In the genomic region with DNA sequence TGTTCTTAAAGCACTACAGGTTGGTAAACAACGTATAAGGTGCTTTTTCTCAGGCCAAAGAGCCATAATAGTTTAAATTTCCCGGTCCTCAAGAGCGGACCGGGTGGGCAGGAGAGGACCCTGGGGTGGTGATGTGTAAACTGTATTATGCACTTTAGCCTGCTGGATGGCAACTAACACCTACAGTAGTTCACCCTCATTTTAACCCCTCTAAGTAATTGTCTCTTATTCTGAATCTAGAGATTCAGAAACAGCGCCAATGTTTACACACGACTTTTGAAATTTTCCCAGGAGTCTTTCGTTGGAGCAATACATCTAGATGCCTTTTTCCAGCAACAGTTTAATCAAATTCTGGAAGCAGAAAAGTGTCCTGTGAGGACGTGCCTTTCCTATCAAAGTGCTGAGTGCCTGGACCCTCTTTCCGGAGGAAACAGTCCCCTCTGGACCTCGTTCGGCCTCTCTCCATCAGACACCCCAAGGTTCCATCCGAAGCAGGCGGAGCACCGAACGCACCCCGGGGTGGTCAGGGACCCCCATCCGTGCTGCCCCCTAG, we compare ENCODE assay signal across 9 cellular contexts. TPM values are rescaled to one million over a fixed set of nuclear protein-coding genes. Genes with fewer than 3 reads are reported as not detected.
DNase-seq lines count a peak whose midpoint lies in the region; ATAC-seq and TF ChIP-seq lines count a peak whose summit lies in the region.
"Had no signal": no experiment of that assay in that cellular context is flagged by ENCODE, and none has a peak within 500 bp of the region (broad histone marks: within the 10 kb centered on the region; RNA-seq: fewer than 3 reads in every experiment).

No MANE protein-coding gene starts in this region.

- 17% methylated on average over 7 of the region's 17 CpGs for WGBS in right lobe of liver (ENCODE audit: insufficient coverage, low coverage, low lambda C conversion rate, missing lambda C conversion rate)
- WGBS in transverse colon (ENCODE audit: low coverage in 1 of 2), 2 donors: 12 to 40% methylated on average over 4 to 17 of the region's 17 CpGs

- intact Hi-C loops in activated naive CD4-positive, alpha-beta T cell treated with anti-CD3 and anti-CD28 coated beads for 36 hours (cut with micrococcal nuclease): loop anchor here (5.0 kb wide), 1 partner anchor 400 kb away; a partner anchor contains a TSS
- intact Hi-C loops in right lobe of liver (cut with DNase I): no loop called here
- intact Hi-C loops in transverse colon (cut with DNase I; ENCODE audit: low total_unique reads): no loop called here

- no peaks in the 10 kb centered on the region for H3K27me3 ChIP-seq in right lobe of liver
- peaks cover 40% of the 10 kb centered on the region for H3K27me3 ChIP-seq in transverse colon

- CTCF ChIA-PET in activated naive CD4-positive, alpha-beta T cell treated with anti-CD3 and anti-CD28 coated beads for 36 hours (lab: Charles Lee): no interaction called here

- peaks cover 3% of the 10 kb centered on the region for H3K4me1 Mint-ChIP-seq in activated naive CD4-positive, alpha-beta T cell treated with anti-CD3 and anti-CD28 coated beads for 36 hours (ENCODE audit: low read depth)

- H3K36me3 ChIP-seq in right lobe of liver (no peaks in the 10 kb centered on the region), transverse colon (no peaks in the 10 kb centered on the region)
- H3K36me3 ChIP-seq: adrenal gland had no signal

- H3K27ac Mint-ChIP-seq in activated naive CD4-positive, alpha-beta T cell treated with anti-CD3 and anti-CD28 coated beads for 36 hours: no peak overlapping the region

- H3K9me3 Mint-ChIP-seq in activated naive CD4-positive, alpha-beta T cell treated with anti-CD3 and anti-CD28 coated beads for 36 hours: no peaks in the 10 kb centered on the region

- TF ChIP-seq POLR2A in right lobe of liver (IDR thresholded peaks at IDR 0.05) (no peak), transverse colon (IDR thresholded peaks at IDR 0.05) (no peak)

- DNase-seq in activated naive CD4-positive, alpha-beta T cell treated with anti-CD3 and anti-CD28 coated beads for 36 hours: no peak
- DNase-seq in activated naive CD4-positive, alpha-beta T cell treated with Interleukin-2 at 50 U/mL for 16 hours: no peak
- DNase-seq in astrocyte of the hippocampus (ENCODE audit: low read depth, low spot score) (peak; percentile 9), right lobe of liver (no peak), transverse colon (no peak), LoVo (ENCODE audit: low spot score) (no peak), NCI-H2107 (lab: John Stamatoyannopoulos, UW) (no peak)

- no peak for TF ChIP-seq EP300 in transverse colon (IDR thresholded peaks at IDR 0.05; ENCODE audit: low read depth)

- peak overlapping the region; percentile 74 for H3K4me3 Mint-ChIP-seq in activated naive CD4-positive, alpha-beta T cell treated with anti-CD3 and anti-CD28 coated beads for 36 hours

- H3K9me3 ChIP-seq in right lobe of liver (no peaks in the 10 kb centered on the region), transverse colon (no peaks in the 10 kb centered on the region)
- H3K9me3 ChIP-seq: adrenal gland had no signal

- TF ChIP-seq CTCF in right lobe of liver (IDR thresholded peaks at IDR 0.05) (no peak), transverse colon (IDR thresholded peaks at IDR 0.05) (no peak)

- H3K36me3 Mint-ChIP-seq in activated naive CD4-positive, alpha-beta T cell treated with anti-CD3 and anti-CD28 coated beads for 36 hours (ENCODE audit: low read depth): no peaks in the 10 kb centered on the region

- peaks cover 0 to 49% (median 6%) of the 10 kb centered on the region in 4 donors for H3K4me1 ChIP-seq in right lobe of liver
- peaks cover 0 to 40% (median 11%) of the 10 kb centered on the region in 4 donors for H3K4me1 ChIP-seq in transverse colon

- H3K27me3 Mint-ChIP-seq in activated naive CD4-positive, alpha-beta T cell treated with anti-CD3 and anti-CD28 coated beads for 36 hours (ENCODE audit: low read depth): peaks cover 52% of the 10 kb centered on the region

- peak overlapping the region; percentile 70 to 83 (median 76) for H3K4me3 ChIP-seq in right lobe of liver
- peak overlapping the region; percentile 60 to 66 (median 65) for H3K4me3 ChIP-seq in transverse colon

- in situ Hi-C loops in transverse colon (cut with MboI; ENCODE audit: low pct_ligation_motif_present in 1 of 4, low pct_unique_long_range_greater_than_20kb in 1 of 4, low sequenced_read_pairs in 3 of 4): no loop called here

- peak; percentile 2 to 12 (median 8) for ATAC-seq in right lobe of liver
- no peak for ATAC-seq in HG03378 (IDR thresholded peaks at IDR 0.05; ENCODE audit: unreplicated experiment)

- H3K27ac ChIP-seq in right lobe of liver (peak overlapping the region; percentile 88 to 100 (median 97)), transverse colon (peak overlapping the region; percentile 86 to 92 (median 88))
- H3K27ac ChIP-seq: adrenal gland had no signal

RNA-seq across cellular contexts. Expression of a gene that starts 0.7 kb away (rescaled TPM):
- total RNA-seq in activated naive CD4-positive, alpha-beta T cell treated with anti-CD3 and anti-CD28 coated beads for 36 hours: under 1 TPM; 0.26 to 0.62 TPM
- total RNA-seq in right lobe of liver (10 to 100 TPM; 28.5 to 73.9 (median 50.8) TPM), transverse colon (100 to 1,000 TPM in 1 of 4 donors, 10 to 100 TPM in 3; 74.9 to 112 (median 92.4) TPM)

Comparison
In these comparisons a context has a peak if more than half of its experiments do, and no peak if none do; other contexts are left out.
1. RNA of a gene that starts 0.7 kb away (total RNA-seq): 74.9 to 112 TPM in transverse colon and 28.5 to 73.9 TPM in right lobe of liver; 0.26 to 0.62 TPM in activated naive CD4-positive, alpha-beta T cell treated with anti-CD3 and anti-CD28 coated beads for 36 hours; every median in the first group is over 10 times any median in the second.